Comparison of ENCODE assay signal across 10 cellular contexts in genomic region chr1:29711582-29712274, GRCh38.
DNase-seq lines count a peak whose midpoint lies in the region; ATAC-seq lines count a peak whose summit lies in the region.
"Had no signal": no experiment of that assay in that cellular context is flagged by ENCODE, and none has a peak within 500 bp of the region (broad histone marks: within the 10 kb centered on the region; RNA-seq: fewer than 3 reads in every experiment).

No MANE protein-coding gene starts in this region.

- no peaks in the 10 kb centered on the region for H3K9me3 ChIP-seq in mesodermal cell (ENCODE audit: control insufficient read depth, low read length)
- H3K9me3 ChIP-seq: mucosa of descending colon had no signal

- 88 to 96% methylated on average over 6 to 7 of the region's 7 CpGs for WGBS in mesodermal cell (ENCODE audit: insufficient coverage in 2 of 2), 2 experiments

- H3K4me3 ChIP-seq in mesodermal cell (ENCODE audit: extremely low read depth, insufficient read depth, low read length, poor library complexity, severe bottlenecking): no peak overlapping the region
- H3K4me3 ChIP-seq: mucosa of descending colon had no signal

- H3K4me1 ChIP-seq in mesodermal cell (ENCODE audit: control insufficient read depth, insufficient read depth, low read length, poor library complexity, severe bottlenecking): peaks cover 34% of the 10 kb centered on the region

- DNase-seq in GM03348 (ENCODE audit: low spot score) (peak; percentile 79), GOT3 (lab: John Stamatoyannopoulos, UW) (peak; percentile 34), NCI-H446 (lab: John Stamatoyannopoulos, UW) (no peak), amygdala (lab: John Stamatoyannopoulos, UW) (no peak), retina (no peak)
- DNase-seq in activated T-cell treated with anti-CD3 and anti-CD28 coated beads, Interleukin-2, amount 50 U/mL, for 48 hours: peak; percentile 66 to 68
- DNase-seq: mucosa of descending colon, NCI-H226 had no signal

- no peak for ATAC-seq in GM18519 (IDR thresholded peaks at IDR 0.05; ENCODE audit: low FRiP score, unreplicated experiment)
- ATAC-seq: mucosa of descending colon had no signal

- H3K27ac ChIP-seq in mesodermal cell (ENCODE audit: low read depth, low read length, severe bottlenecking): peak overlapping the region; percentile 23

- H3K36me3 ChIP-seq in mesodermal cell (ENCODE audit: control insufficient read depth, insufficient read depth, low read length): no peaks in the 10 kb centered on the region

Comparison
In these comparisons a context has a peak if more than half of its experiments do, and no peak if none do; other contexts are left out.
1. DNase-seq: peak in GM03348 (single experiment), GOT3 (single experiment) and activated T-cell treated with anti-CD3 and anti-CD28 coated beads, Interleukin-2, amount 50 U/mL, for 48 hours (2 of 2); none in NCI-H446 (0 of 2), amygdala (0 of 56) and retina (single experiment).